ENCODE assay signal across 8 cellular contexts in genomic region chr15:60649845-60650548, GRCh38.
A peak's percentile ranks its signal among the peaks of the same experiment; 100 is the strongest.
DNase-seq lines count a peak whose midpoint lies in the region; ATAC-seq and FAIRE-seq lines count a peak whose summit lies in the region.

No MANE protein-coding gene starts in this region.

- peaks cover 0 to 4% of the 10 kb centered on the region in 2 donors for H3K4me1 ChIP-seq in small intestine (ENCODE audit: control insufficient read depth in 2 of 2, insufficient read depth in 1 of 2, low read depth in 1 of 2, low read length in 1 of 2)
- H3K4me1 ChIP-seq in neuronal stem cell (ENCODE audit: control insufficient read depth in 2 of 2, insufficient read depth in 1 of 2, low read depth in 1 of 2, low read length in 2 of 2) = peaks cover 6 to 16% of the 10 kb centered on the region in 2 donors

- no peak overlapping the region for H3K18ac ChIP-seq in neuronal stem cell (ENCODE audit: low read length)

- no peak overlapping the region for H3K14ac ChIP-seq in neuronal stem cell (ENCODE audit: low read length)

- peaks cover 58% of the 10 kb centered on the region for H3K4me1 Mint-ChIP-seq in activated T-helper 17 cell treated with anti-CD3 and anti-CD28 coated beads, Interleukin-2, amount 50 U/mL, for 72 hours

- H2AK5ac ChIP-seq in neuronal stem cell (ENCODE audit: low read depth, low read length) = no peak overlapping the region

- H3K9me3 Mint-ChIP-seq in activated T-helper 17 cell treated with anti-CD3 and anti-CD28 coated beads, Interleukin-2, amount 50 U/mL, for 72 hours = no peaks in the 10 kb centered on the region

- no peaks in the 10 kb centered on the region for H3K27me3 ChIP-seq in small intestine (ENCODE audit: control insufficient read depth in 2 of 2, insufficient read depth in 2 of 2, low read length in 2 of 2)
- H3K27me3 ChIP-seq in neuronal stem cell (ENCODE audit: control insufficient read depth in 3 of 3, insufficient read depth in 3 of 3, low read depth in 1 of 3, low read length in 3 of 3) = no peaks in the 10 kb centered on the region

- H4K8ac ChIP-seq in neuronal stem cell (ENCODE audit: low read depth, low read length) = no peak overlapping the region

- WGBS in small intestine, 3 donors = 46 to 56% (median 49%) methylated on average over 10 of the region's 10 CpGs
- no CpG with 5 or more reads among the region's 10 CpGs for WGBS in neuronal stem cell (ENCODE audit: extremely low coverage in 2 of 2, insufficient read length in 2 of 2, insufficient replicate concordance in 1 of 2), 2 donors

- H3K79me1 ChIP-seq in neuronal stem cell (ENCODE audit: low read depth, low read length) = no peaks in the 10 kb centered on the region

- DNase-seq in small intestine = peak; percentile 46
- DNase-seq in neuronal stem cell (ENCODE audit: low spot score) = no peak
- DNase-seq in cerebellar nuclear complex (lab: John Stamatoyannopoulos, UW) = no peak
- no peak for DNase-seq in NCI-H1417 (lab: John Stamatoyannopoulos, UW)
- DNase-seq in NAMALWA (ENCODE audit: low spot score) = no peak

- FAIRE-seq in small intestine (lab: Jason Lieb, UNC) = no peak

- no peak overlapping the region for H3K4ac ChIP-seq in neuronal stem cell (ENCODE audit: low read length)

- no peaks in the 10 kb centered on the region for H3K27me3 Mint-ChIP-seq in activated T-helper 17 cell treated with anti-CD3 and anti-CD28 coated beads, Interleukin-2, amount 50 U/mL, for 72 hours

- no peak overlapping the region for H2BK120ac ChIP-seq in neuronal stem cell (ENCODE audit: low read depth, low read length)

- no peak overlapping the region for H3K4me2 ChIP-seq in neuronal stem cell (ENCODE audit: insufficient read depth, low read length, poor library complexity, severe bottlenecking)

- H3K27ac ChIP-seq in small intestine (ENCODE audit: low read depth in 1 of 2, low read length in 1 of 2) (peak overlapping the region in 1 of 2 donors; percentile 32), neuronal stem cell (replicated peaks; ENCODE audit: low read length) (no peak overlapping the region)

- no peak overlapping the region for H2AFZ ChIP-seq in neuronal stem cell (ENCODE audit: low read length)

- no peak overlapping the region for H3K23ac ChIP-seq in neuronal stem cell (ENCODE audit: low read depth, low read length, poor library complexity)

- H3K4me3 Mint-ChIP-seq in activated T-helper 17 cell treated with anti-CD3 and anti-CD28 coated beads, Interleukin-2, amount 50 U/mL, for 72 hours = peak overlapping the region; percentile 83

- no peak overlapping the region for H3K9ac ChIP-seq in neuronal stem cell (ENCODE audit: low read depth, low read length, poor library complexity)

- H3K27ac Mint-ChIP-seq in activated T-helper 17 cell treated with anti-CD3 and anti-CD28 coated beads, Interleukin-2, amount 50 U/mL, for 72 hours = peak overlapping the region; percentile 87

- H3K9me3 ChIP-seq in small intestine (ENCODE audit: control insufficient read depth, low read depth) (no peaks in the 10 kb centered on the region), neuronal stem cell (replicated peaks in 1 of 2; ENCODE audit: control insufficient read depth in 2 of 2, insufficient read depth in 1 of 2, low read depth in 1 of 2, low read length in 2 of 2) (no peaks in the 10 kb centered on the region)

- no peaks in the 10 kb centered on the region for H3K36me3 Mint-ChIP-seq in activated T-helper 17 cell treated with anti-CD3 and anti-CD28 coated beads, Interleukin-2, amount 50 U/mL, for 72 hours (ENCODE audit: low read depth)

- ATAC-seq in GM18508 (IDR thresholded peaks at IDR 0.05; ENCODE audit: insufficient read depth, unreplicated experiment) (peak; percentile 48), HG03175 (IDR thresholded peaks at IDR 0.05; ENCODE audit: unreplicated experiment) (peak; percentile 83)
- peak; percentile 92 for ATAC-seq in activated T-helper 17 cell treated with anti-CD3 and anti-CD28 coated beads, Interleukin-2, amount 50 U/mL, for 72 hours (replicated peaks)

- no peaks in the 10 kb centered on the region for H3K36me3 ChIP-seq in small intestine (ENCODE audit: control insufficient read depth in 2 of 2, insufficient read depth in 2 of 2, low read length in 2 of 2)
- H3K36me3 ChIP-seq in neuronal stem cell (replicated peaks in 1 of 2; ENCODE audit: control insufficient read depth in 2 of 2, insufficient read depth in 2 of 2, low read length in 2 of 2) = no peaks in the 10 kb centered on the region

- no peak overlapping the region for H2BK5ac ChIP-seq in neuronal stem cell (ENCODE audit: low read length)

- H2BK15ac ChIP-seq in neuronal stem cell (ENCODE audit: low read length) = no peak overlapping the region

- H3K4me3 ChIP-seq in small intestine (ENCODE audit: low read depth in 1 of 2, low read length in 2 of 2) = no peak overlapping the region
- no peak overlapping the region for H3K4me3 ChIP-seq in neuronal stem cell (ENCODE audit: low read length in 2 of 2)

- H2BK12ac ChIP-seq in neuronal stem cell (ENCODE audit: low read length) = no peak overlapping the region

- H4K91ac ChIP-seq in neuronal stem cell (ENCODE audit: low read depth, low read length, poor library complexity) = no peak overlapping the region
